In the genomic region with DNA sequence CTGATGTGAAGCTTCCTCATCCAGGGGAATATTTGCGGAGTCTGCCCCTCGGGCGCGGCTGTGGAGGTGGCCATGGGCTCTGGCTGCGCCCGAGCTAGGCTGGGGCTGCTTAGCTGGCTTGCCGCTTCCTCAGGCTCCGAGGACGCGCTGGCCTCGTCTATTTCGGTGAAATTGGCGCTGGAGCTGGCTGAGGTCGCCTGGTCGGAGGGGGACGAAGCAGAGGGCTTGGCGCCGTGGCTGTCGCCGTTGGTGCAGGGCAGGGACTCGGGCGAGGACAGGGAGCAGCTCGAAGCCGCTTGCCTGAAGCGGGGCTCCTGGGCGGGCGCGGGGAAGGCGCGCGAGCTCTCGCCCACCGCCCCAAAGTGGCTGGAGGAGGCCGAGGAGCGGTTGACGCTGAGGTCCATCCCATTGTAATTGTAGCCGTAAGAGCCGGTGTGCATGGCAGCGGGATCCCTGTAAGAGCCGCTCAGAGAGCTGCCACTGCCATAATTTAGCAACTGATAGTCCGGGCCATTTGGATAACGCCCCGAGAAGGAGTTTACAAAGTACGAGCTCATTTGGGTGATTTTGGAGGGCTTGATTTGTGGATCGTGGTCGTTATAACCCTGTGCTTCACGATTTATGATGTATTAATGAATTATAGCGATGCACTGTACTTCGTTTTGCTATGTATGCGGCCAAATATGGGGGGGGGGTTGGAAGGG, we compare ENCODE assay signal across 2 cellular contexts.
TF ChIP-seq lines count a peak whose summit lies in the region.

TSS of gene HOXB5 (minus strand) at position 654 of the 704 bp plus-strand sequence. CDS start at position 557, 97 bp downstream.

TF ChIP-seq in HCT116, 20 proteins besides CTCF, POLR2A, EP300 and RAD21 (continued from another document):
- TF ChIP-seq CEBPB (IDR thresholded peaks at IDR 0.05; ENCODE audit: low read depth) (no peak), TCF7L2 (IDR thresholded peaks at IDR 0.05; ENCODE audit: borderline replicate concordance, extremely low read depth, insufficient read depth, insufficient read length) (no peak), MAX (IDR thresholded peaks at IDR 0.05) (no peak), EZH2phosphoT487 (IDR thresholded peaks at IDR 0.05; ENCODE audit: borderline replicate concordance) (no peak), SP1 (IDR thresholded peaks at IDR 0.05; ENCODE audit: low read depth) (no peak), POLR2AphosphoS5 (IDR thresholded peaks at IDR 0.05; ENCODE audit: low read depth, low read length) (no peak), EZH2 (IDR thresholded peaks at IDR 0.05) (no peak)

TF ChIP-seq in liver, 16 proteins besides CTCF, POLR2A, EP300 and RAD21 (continued from another document):
- TF ChIP-seq REST (IDR thresholded peaks at IDR 0.05) (no peak), MAX (IDR thresholded peaks at IDR 0.05) (no peak), YY1 (IDR thresholded peaks at IDR 0.05) (no peak), HNF4A (conservative IDR thresholded peaks at IDR 0.05) (no peak), SP1 (IDR thresholded peaks at IDR 0.05) (no peak), FOXA2 (IDR thresholded peaks at IDR 0.05) (no peak), EGR1 (IDR thresholded peaks at IDR 0.05; ENCODE audit: low read depth in 2 of 2) (no peak), ATF3 (IDR thresholded peaks at IDR 0.05) (no peak), HNF4G (IDR thresholded peaks at IDR 0.05) (no peak), GABPA (IDR thresholded peaks at IDR 0.05 in 1 of 2, conservative IDR thresholded peaks at IDR 0.05 in 1 of 2) (no peak), RXRA (IDR thresholded peaks at IDR 0.05) (no peak), FOXA1 (IDR thresholded peaks at IDR 0.05) (no peak), JUND (IDR thresholded peaks at IDR 0.05) (no peak), NR2F2 (IDR thresholded peaks at IDR 0.05) (no peak)
- TF ChIP-seq, protein P1, sequence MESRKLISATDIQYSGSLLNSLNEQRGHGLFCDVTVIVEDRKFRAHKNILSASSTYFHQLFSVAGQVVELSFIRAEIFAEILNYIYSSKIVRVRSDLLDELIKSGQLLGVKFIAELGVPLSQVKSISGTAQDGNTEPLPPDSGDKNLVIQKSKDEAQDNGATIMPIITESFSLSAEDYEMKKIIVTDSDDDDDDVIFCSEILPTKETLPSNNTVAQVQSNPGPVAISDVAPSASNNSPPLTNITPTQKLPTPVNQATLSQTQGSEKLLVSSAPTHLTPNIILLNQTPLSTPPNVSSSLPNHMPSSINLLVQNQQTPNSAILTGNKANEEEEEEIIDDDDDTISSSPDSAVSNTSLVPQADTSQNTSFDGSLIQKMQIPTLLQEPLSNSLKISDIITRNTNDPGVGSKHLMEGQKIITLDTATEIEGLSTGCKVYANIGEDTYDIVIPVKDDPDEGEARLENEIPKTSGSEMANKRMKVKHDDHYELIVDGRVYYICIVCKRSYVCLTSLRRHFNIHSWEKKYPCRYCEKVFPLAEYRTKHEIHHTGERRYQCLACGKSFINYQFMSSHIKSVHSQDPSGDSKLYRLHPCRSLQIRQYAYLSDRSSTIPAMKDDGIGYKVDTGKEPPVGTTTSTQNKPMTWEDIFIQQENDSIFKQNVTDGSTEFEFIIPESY (IDR thresholded peaks at IDR 0.05): no peak
